ENCODE assay signal across 8 cellular contexts in genomic region chr6:2791124-2792050, GRCh38. TPM values are rescaled to one million over a fixed set of nuclear protein-coding genes. Genes with fewer than 3 reads are reported as not detected.
DNase-seq lines count a peak whose midpoint lies in the region; ATAC-seq and TF ChIP-seq lines count a peak whose summit lies in the region.

No MANE protein-coding gene starts in this region.

- TF ChIP-seq CTCF in A673 (conservative IDR thresholded peaks at IDR 0.05; ENCODE audit: low read depth, low read length), result peak; percentile 87
- TF ChIP-seq CTCF in GM12874 (IDR thresholded peaks at IDR 0.05; ENCODE audit: insufficient read depth, low read depth, low read length), result peak; percentile 72
- TF ChIP-seq CTCF in RWPE1 (conservative IDR thresholded peaks at IDR 0.05; ENCODE audit: low read depth), result peak; percentile 74

- no peaks in the 10 kb centered on the region for H3K9me3 ChIP-seq in A673 (ENCODE audit: low read depth, low read length, poor library complexity, severe bottlenecking)

- peak; percentile 78 for DNase-seq in A673 (ENCODE audit: low spot score)
- peak; percentile 70 for DNase-seq in HuH-7 (ENCODE audit: low spot score)
- peak; percentile 82 for DNase-seq in RWPE1 (ENCODE audit: low spot score)
- peak; percentile 87 for DNase-seq in amniotic epithelial cell (ENCODE audit: low read depth)
- DNase-seq in cardiac septum (ENCODE audit: low spot score), result peak; percentile 87
- peak; percentile 74 for DNase-seq in pons (ENCODE audit: low spot score)

- peaks cover 17% of the 10 kb centered on the region for H3K4me1 ChIP-seq in A673 (ENCODE audit: insufficient read depth, low read length, poor library complexity, severe bottlenecking)

- no peaks in the 10 kb centered on the region for H3K36me3 ChIP-seq in A673 (ENCODE audit: insufficient read depth, low read length, poor library complexity, severe bottlenecking)

- no peak for ATAC-seq in HG03342 (IDR thresholded peaks at IDR 0.05; ENCODE audit: unreplicated experiment)

- no peaks in the 10 kb centered on the region for H3K27me3 ChIP-seq in A673 (replicated peaks; ENCODE audit: insufficient read depth, low read depth, low read length, poor library complexity)

- no TSS peak for BruUV-seq in A673 (replicated peaks; lab: Mats Ljungman, UMichigan)

- H3K27ac ChIP-seq in A673 (ENCODE audit: low read depth, low read length, poor library complexity, severe bottlenecking) (no peak overlapping the region), RWPE1 (peak overlapping the region; percentile 78)

- CTCF ChIA-PET in A673 (lab: Charles Lee), result interaction anchor here (0.6 to 1.9 kb wide), 10 partner anchors 27 to 1468 kb away, joined by 3 to 21 read pairs (median 5); no protein-coding TSS in a partner anchor
- CTCF ChIA-PET in RWPE1 (lab: Yijun Ruan, JAX), result interaction anchor here (0.6 to 1.9 kb wide), 14 partner anchors 17 to 628 kb away, joined by 3 to 10 read pairs (median 4); partner anchors contain the start of gene WRNIP1

- POLR2A ChIA-PET in A673 (lab: Charles Lee; ENCODE audit: low non-redundant PET) (no interaction called here), RWPE1 (lab: Yijun Ruan, JAX; ENCODE audit: low non-redundant PET) (interaction anchor here (0.6 to 0.9 kb wide), 2 partner anchors 100 to 120 kb away, joined by 3 read pairs; no protein-coding TSS in a partner anchor)

- intact Hi-C loops in A673 (cut with micrococcal nuclease; ENCODE audit: unreplicated experiment), result loop anchor here (2.0 to 5.0 kb wide), 4 partner anchors 55 to 196 kb away; no protein-coding TSS in a partner anchor
- intact Hi-C loops in cardiac septum (cut with DNase I), result loop anchor here (1.0 to 5.0 kb wide), 3 partner anchors 51 to 197 kb away; no protein-coding TSS in a partner anchor

- no peak overlapping the region for H3K4me3 ChIP-seq in A673 (ENCODE audit: low read depth, low read length, poor library complexity, severe bottlenecking)

RNA-seq across cellular contexts. Expression of gene WRNIP1, which starts 26.2 kb away (rescaled TPM):
- total RNA-seq in A673 (2021) (48.9 and 49.3 TPM in 2 replicates), cardiac septum (35.2 TPM)

RNA-seq across cellular contexts. Expression of gene MYLK4, which starts 40.7 kb away (rescaled TPM):
- total RNA-seq in A673 (2021), result 0.13 and 0.39 TPM in 2 replicates
- 0.51 TPM for total RNA-seq in cardiac septum

RNA-seq across cellular contexts. Expression of gene SERPINB1, which starts 50.3 kb away (rescaled TPM):
- total RNA-seq in A673 (2021), result 1.3 and 1.9 TPM in 2 replicates
- 26.4 TPM for total RNA-seq in cardiac septum
